ENCODE assay signal across 1 cellular context in the genomic region with DNA sequence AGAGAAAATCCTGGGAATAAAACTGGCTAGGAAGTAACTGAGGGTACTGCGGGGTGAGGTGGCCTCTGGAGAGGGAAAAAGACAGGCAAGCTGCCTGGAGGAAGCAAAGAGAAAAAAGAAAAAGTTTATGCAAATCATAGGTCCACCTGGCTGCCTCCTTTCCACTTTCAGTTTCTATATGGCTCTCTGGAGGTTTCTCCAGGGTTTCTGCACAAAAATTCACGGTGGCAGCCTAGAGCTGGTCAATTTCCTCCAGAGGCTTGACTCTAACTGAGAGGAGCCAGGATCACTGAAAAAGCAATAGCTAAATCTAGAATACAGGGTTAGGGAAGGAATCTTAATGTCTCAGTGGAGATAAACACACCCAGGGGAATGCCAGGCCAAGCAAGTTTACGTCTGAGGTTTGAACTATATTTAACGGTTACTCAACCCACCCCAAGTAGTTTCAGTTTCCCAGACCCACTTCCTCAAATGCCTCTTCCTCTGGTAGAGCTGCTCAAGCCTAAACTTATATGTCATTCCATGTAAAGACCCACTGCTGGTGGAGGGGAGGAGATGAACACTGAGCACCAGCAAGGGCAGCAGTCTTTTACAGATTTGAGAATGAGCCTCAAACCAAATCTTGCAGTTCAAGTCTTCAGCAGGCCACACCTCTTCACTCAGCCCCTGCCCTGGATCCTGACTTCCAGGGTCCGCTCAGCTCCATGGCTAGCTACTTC.
TF ChIP-seq lines count a peak whose summit lies in the region.

No MANE protein-coding gene starts in this region.

TF ChIP-seq in GM12878, 131 proteins besides CTCF, POLR2A, EP300 and RAD21 (continues in another document):
- TF ChIP-seq, protein P1, sequence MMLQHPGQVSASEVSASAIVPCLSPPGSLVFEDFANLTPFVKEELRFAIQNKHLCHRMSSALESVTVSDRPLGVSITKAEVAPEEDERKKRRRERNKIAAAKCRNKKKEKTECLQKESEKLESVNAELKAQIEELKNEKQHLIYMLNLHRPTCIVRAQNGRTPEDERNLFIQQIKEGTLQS (IDR thresholded peaks at IDR 0.05; ENCODE audit: borderline replicate concordance, extremely low read depth, low read depth, low read length) = no peak
- TF ChIP-seq LARP7 (IDR thresholded peaks at IDR 0.05) (no peak), ZNF207 (IDR thresholded peaks at IDR 0.05; ENCODE audit: borderline replicate concordance) (0 out of 2 replicates have a peak, but pooled peaks have one; percentile 72), CHD1 (IDR thresholded peaks at IDR 0.05; ENCODE audit: low read depth, low read length) (no peak), TAF1 (IDR thresholded peaks at IDR 0.05; ENCODE audit: borderline replicate concordance, low read depth, low read length) (0 out of 2 replicates have a peak, but pooled peaks have one; percentile 36), MTA2 (IDR thresholded peaks at IDR 0.05; ENCODE audit: low read depth) (peak; percentile 82), ZNF24 (IDR thresholded peaks at IDR 0.05) (no peak), NFIC (IDR thresholded peaks at IDR 0.05; ENCODE audit: low read depth, low read length) (peak; percentile 96), NBN (IDR thresholded peaks at IDR 0.05) (peak; percentile 57), KDM1A (IDR thresholded peaks at IDR 0.05; ENCODE audit: borderline replicate concordance) (no peak), IRF4 (IDR thresholded peaks at IDR 0.05; ENCODE audit: low read depth, low read length) (peak; percentile 87), IKZF1 (conservative IDR thresholded peaks at IDR 0.05) (peak; percentile 97), EGR1 (IDR thresholded peaks at IDR 0.05; ENCODE audit: borderline replicate concordance in 1 of 2, low read depth in 2 of 2, low read length in 2 of 2) (peak in 1 of 2 experiments; percentile 61; a peak in 2 of 3 replicates), PML (IDR thresholded peaks at IDR 0.05; ENCODE audit: low read length) (peak; percentile 78), NR2F1 (conservative IDR thresholded peaks at IDR 0.05) (peak; percentile 78), BCL11A (IDR thresholded peaks at IDR 0.05; ENCODE audit: low read depth, low read length) (peak; percentile 85), ZNF384 (IDR thresholded peaks at IDR 0.05; ENCODE audit: borderline replicate concordance, low read depth, low read length) (peak; percentile 55; the same call in 1 of the 2 replicates), ZNF274 (IDR thresholded peaks at IDR 0.05; ENCODE audit: insufficient read depth, insufficient read length) (no peak), POLR2AphosphoS5 (IDR thresholded peaks at IDR 0.05; ENCODE audit: low read length) (peak; percentile 69; the same call in 1 of the 2 replicates), MEF2B (IDR thresholded peaks at IDR 0.05; ENCODE audit: partially characterized antibody, poor library complexity, severe bottlenecking) (peak; percentile 96), CBX3 (IDR thresholded peaks at IDR 0.05; ENCODE audit: borderline replicate concordance, low read depth) (no peak), EED (IDR thresholded peaks at IDR 0.05; ENCODE audit: low read depth) (peak; percentile 94), RELA (IDR thresholded peaks at IDR 0.05; ENCODE audit: borderline replicate concordance, partially characterized antibody) (peak; percentile 75)
- TF ChIP-seq, protein P2, sequence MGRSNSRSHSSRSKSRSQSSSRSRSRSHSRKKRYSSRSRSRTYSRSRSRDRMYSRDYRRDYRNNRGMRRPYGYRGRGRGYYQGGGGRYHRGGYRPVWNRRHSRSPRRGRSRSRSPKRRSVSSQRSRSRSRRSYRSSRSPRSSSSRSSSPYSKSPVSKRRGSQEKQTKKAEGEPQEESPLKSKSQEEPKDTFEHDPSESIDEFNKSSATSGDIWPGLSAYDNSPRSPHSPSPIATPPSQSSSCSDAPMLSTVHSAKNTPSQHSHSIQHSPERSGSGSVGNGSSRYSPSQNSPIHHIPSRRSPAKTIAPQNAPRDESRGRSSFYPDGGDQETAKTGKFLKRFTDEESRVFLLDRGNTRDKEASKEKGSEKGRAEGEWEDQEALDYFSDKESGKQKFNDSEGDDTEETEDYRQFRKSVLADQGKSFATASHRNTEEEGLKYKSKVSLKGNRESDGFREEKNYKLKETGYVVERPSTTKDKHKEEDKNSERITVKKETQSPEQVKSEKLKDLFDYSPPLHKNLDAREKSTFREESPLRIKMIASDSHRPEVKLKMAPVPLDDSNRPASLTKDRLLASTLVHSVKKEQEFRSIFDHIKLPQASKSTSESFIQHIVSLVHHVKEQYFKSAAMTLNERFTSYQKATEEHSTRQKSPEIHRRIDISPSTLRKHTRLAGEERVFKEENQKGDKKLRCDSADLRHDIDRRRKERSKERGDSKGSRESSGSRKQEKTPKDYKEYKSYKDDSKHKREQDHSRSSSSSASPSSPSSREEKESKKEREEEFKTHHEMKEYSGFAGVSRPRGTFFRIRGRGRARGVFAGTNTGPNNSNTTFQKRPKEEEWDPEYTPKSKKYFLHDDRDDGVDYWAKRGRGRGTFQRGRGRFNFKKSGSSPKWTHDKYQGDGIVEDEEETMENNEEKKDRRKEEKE (IDR thresholded peaks at IDR 0.05) = no peak
- TF ChIP-seq, protein P3, sequence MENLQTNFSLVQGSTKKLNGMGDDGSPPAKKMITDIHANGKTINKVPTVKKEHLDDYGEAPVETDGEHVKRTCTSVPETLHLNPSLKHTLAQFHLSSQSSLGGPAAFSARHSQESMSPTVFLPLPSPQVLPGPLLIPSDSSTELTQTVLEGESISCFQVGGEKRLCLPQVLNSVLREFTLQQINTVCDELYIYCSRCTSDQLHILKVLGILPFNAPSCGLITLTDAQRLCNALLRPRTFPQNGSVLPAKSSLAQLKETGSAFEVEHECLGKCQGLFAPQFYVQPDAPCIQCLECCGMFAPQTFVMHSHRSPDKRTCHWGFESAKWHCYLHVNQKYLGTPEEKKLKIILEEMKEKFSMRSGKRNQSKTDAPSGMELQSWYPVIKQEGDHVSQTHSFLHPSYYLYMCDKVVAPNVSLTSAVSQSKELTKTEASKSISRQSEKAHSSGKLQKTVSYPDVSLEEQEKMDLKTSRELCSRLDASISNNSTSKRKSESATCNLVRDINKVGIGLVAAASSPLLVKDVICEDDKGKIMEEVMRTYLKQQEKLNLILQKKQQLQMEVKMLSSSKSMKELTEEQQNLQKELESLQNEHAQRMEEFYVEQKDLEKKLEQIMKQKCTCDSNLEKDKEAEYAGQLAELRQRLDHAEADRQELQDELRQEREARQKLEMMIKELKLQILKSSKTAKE (IDR thresholded peaks at IDR 0.05; ENCODE audit: low read depth, poor library complexity, severe bottlenecking) = peak; percentile 84
- TF ChIP-seq, protein P4, sequence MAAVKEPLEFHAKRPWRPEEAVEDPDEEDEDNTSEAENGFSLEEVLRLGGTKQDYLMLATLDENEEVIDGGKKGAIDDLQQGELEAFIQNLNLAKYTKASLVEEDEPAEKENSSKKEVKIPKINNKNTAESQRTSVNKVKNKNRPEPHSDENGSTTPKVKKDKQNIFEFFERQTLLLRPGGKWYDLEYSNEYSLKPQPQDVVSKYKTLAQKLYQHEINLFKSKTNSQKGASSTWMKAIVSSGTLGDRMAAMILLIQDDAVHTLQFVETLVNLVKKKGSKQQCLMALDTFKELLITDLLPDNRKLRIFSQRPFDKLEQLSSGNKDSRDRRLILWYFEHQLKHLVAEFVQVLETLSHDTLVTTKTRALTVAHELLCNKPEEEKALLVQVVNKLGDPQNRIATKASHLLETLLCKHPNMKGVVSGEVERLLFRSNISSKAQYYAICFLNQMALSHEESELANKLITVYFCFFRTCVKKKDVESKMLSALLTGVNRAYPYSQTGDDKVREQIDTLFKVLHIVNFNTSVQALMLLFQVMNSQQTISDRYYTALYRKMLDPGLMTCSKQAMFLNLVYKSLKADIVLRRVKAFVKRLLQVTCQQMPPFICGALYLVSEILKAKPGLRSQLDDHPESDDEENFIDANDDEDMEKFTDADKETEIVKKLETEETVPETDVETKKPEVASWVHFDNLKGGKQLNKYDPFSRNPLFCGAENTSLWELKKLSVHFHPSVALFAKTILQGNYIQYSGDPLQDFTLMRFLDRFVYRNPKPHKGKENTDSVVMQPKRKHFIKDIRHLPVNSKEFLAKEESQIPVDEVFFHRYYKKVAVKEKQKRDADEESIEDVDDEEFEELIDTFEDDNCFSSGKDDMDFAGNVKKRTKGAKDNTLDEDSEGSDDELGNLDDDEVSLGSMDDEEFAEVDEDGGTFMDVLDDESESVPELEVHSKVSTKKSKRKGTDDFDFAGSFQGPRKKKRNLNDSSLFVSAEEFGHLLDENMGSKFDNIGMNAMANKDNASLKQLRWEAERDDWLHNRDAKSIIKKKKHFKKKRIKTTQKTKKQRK (IDR thresholded peaks at IDR 0.05; ENCODE audit: low read depth, low read length) = no peak
- TF ChIP-seq, protein P5, sequence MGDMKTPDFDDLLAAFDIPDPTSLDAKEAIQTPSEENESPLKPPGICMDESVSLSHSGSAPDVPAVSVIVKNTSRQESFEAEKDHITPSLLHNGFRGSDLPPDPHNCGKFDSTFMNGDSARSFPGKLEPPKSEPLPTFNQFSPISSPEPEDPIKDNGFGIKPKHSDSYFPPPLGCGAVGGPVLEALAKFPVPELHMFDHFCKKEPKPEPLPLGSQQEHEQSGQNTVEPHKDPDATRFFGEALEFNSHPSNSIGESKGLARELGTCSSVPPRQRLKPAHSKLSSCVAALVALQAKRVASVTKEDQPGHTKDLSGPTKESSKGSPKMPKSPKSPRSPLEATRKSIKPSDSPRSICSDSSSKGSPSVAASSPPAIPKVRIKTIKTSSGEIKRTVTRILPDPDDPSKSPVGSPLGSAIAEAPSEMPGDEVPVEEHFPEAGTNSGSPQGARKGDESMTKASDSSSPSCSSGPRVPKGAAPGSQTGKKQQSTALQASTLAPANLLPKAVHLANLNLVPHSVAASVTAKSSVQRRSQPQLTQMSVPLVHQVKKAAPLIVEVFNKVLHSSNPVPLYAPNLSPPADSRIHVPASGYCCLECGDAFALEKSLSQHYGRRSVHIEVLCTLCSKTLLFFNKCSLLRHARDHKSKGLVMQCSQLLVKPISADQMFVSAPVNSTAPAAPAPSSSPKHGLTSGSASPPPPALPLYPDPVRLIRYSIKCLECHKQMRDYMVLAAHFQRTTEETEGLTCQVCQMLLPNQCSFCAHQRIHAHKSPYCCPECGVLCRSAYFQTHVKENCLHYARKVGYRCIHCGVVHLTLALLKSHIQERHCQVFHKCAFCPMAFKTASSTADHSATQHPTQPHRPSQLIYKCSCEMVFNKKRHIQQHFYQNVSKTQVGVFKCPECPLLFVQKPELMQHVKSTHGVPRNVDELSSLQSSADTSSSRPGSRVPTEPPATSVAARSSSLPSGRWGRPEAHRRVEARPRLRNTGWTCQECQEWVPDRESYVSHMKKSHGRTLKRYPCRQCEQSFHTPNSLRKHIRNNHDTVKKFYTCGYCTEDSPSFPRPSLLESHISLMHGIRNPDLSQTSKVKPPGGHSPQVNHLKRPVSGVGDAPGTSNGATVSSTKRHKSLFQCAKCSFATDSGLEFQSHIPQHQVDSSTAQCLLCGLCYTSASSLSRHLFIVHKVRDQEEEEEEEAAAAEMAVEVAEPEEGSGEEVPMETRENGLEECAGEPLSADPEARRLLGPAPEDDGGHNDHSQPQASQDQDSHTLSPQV (IDR thresholded peaks at IDR 0.05) = no peak
- TF ChIP-seq, protein P6, sequence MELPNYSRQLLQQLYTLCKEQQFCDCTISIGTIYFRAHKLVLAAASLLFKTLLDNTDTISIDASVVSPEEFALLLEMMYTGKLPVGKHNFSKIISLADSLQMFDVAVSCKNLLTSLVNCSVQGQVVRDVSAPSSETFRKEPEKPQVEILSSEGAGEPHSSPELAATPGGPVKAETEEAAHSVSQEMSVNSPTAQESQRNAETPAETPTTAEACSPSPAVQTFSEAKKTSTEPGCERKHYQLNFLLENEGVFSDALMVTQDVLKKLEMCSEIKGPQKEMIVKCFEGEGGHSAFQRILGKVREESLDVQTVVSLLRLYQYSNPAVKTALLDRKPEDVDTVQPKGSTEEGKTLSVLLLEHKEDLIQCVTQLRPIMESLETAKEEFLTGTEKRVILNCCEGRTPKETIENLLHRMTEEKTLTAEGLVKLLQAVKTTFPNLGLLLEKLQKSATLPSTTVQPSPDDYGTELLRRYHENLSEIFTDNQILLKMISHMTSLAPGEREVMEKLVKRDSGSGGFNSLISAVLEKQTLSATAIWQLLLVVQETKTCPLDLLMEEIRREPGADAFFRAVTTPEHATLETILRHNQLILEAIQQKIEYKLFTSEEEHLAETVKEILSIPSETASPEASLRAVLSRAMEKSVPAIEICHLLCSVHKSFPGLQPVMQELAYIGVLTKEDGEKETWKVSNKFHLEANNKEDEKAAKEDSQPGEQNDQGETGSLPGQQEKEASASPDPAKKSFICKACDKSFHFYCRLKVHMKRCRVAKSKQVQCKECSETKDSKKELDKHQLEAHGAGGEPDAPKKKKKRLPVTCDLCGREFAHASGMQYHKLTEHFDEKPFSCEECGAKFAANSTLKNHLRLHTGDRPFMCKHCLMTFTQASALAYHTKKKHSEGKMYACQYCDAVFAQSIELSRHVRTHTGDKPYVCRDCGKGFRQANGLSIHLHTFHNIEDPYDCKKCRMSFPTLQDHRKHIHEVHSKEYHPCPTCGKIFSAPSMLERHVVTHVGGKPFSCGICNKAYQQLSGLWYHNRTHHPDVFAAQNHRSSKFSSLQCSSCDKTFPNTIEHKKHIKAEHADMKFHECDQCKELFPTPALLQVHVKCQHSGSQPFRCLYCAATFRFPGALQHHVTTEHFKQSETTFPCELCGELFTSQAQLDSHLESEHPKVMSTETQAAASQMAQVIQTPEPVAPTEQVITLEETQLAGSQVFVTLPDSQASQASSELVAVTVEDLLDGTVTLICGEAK (IDR thresholded peaks at IDR 0.05; ENCODE audit: borderline replicate concordance) = peak; percentile 34; the same call in 1 of the 2 replicates
- TF ChIP-seq, protein P7, sequence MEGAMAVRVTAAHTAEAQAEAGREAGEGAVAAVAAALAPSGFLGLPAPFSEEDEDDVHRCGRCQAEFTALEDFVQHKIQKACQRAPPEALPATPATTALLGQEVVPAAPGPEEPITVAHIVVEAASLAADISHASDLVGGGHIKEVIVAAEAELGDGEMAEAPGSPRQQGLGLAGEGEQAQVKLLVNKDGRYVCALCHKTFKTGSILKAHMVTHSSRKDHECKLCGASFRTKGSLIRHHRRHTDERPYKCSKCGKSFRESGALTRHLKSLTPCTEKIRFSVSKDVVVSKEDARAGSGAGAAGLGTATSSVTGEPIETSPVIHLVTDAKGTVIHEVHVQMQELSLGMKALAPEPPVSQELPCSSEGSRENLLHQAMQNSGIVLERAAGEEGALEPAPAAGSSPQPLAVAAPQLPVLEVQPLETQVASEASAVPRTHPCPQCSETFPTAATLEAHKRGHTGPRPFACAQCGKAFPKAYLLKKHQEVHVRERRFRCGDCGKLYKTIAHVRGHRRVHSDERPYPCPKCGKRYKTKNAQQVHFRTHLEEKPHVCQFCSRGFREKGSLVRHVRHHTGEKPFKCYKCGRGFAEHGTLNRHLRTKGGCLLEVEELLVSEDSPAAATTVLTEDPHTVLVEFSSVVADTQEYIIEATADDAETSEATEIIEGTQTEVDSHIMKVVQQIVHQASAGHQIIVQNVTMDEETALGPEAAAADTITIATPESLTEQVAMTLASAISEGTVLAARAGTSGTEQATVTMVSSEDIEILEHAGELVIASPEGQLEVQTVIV (IDR thresholded peaks at IDR 0.05; ENCODE audit: borderline replicate concordance, partially characterized antibody) = no peak
- TF ChIP-seq, protein P8, sequence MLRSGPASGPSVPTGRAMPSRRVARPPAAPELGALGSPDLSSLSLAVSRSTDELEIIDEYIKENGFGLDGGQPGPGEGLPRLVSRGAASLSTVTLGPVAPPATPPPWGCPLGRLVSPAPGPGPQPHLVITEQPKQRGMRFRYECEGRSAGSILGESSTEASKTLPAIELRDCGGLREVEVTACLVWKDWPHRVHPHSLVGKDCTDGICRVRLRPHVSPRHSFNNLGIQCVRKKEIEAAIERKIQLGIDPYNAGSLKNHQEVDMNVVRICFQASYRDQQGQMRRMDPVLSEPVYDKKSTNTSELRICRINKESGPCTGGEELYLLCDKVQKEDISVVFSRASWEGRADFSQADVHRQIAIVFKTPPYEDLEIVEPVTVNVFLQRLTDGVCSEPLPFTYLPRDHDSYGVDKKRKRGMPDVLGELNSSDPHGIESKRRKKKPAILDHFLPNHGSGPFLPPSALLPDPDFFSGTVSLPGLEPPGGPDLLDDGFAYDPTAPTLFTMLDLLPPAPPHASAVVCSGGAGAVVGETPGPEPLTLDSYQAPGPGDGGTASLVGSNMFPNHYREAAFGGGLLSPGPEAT (IDR thresholded peaks at IDR 0.05; ENCODE audit: low read depth) = peak; percentile 94
